Comparison of ENCODE assay signal across 37 cellular contexts in the genomic region with DNA sequence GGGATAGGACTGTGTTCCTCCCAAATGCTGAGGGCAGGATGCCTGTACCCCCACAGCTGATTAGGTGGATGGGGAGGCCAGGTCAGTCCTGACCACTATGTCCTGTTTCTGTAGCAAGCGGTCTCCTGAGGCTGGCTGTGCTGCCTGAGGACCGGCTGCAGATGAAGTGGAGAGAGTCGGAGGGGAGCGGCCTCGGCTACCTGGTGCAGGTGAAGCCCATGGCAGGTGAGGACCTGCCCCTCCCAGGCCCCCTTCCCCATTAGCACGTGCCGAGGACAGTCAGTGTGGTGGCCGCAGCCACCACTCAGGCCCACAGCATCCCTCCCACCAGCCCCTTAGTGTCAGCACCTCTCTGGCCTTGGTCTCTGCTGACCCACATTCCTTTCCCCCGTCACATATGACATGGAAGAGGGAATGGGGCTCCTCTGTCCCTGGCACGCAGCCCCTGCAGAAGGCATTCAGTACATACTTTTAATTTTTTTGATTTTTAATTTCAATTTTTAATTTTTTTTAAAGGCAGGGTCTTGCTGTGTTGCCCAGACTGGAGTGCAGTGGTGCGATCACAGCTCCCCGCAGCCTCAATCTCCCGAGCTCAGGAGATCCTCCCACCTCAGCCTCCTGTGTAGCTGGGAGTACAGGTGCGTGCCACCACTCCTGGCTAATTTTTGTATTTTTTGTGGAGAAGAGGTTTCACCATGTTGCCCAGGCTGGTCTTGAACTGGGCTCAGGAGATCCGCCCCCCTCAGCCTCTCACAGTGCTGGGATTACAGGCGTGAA. TPM values are rescaled to one million over a fixed set of nuclear protein-coding genes. Genes with fewer than 3 reads are reported as not detected.
"Had no signal": no experiment of that assay in that cellular context is flagged by ENCODE, and none has a peak within 500 bp of the region (broad histone marks: within the 10 kb centered on the region; RNA-seq: fewer than 3 reads in every experiment).

No MANE protein-coding gene starts in this region.

- H3K9me3 ChIP-seq: neutrophil, pancreas, thyroid gland, uterus had no signal

- H3K4me3 ChIP-seq: coronary artery, esophagus squamous epithelium, heart right ventricle, left lung, pancreas, sigmoid colon, stomach, thyroid gland, uterus had no signal

- H3K4me3 Mint-ChIP-seq: effector memory CD8-positive, alpha-beta T cell; naive thymus-derived CD4-positive, alpha-beta T cell; nephron progenitor cell; stimulated activated effector memory CD8-positive, alpha-beta T cell treated with anti-CD3 and anti-CD28 coated beads, Interleukin-12 subunit alpha, Interleukin-12 subunit beta, amount 100 ng/mL, for 72 hours; type B pancreatic cell had no signal

- H3K27me3 ChIP-seq: thyroid gland had no signal

- FAIRE-seq: endometrium, islet of Langerhans, pancreas had no signal

- DNase-seq: effector memory CD8-positive, alpha-beta T cell; erythroblast; esophagus squamous epithelium; foreskin melanocyte; glutamatergic neuron; heart right ventricle; hippocampal formation; left cardiac atrium; mesendoderm; midbrain; naive thymus-derived CD4-positive, alpha-beta T cell; nephron progenitor cell; retina; sigmoid colon; stimulated activated CD4-positive, alpha-beta T cell treated with anti-CD3 and anti-CD28 coated beads, Interleukin-2, amount 100 ng/mL, for 24 hours; stimulated activated CD4-positive, alpha-beta T cell treated with anti-CD3 and anti-CD28 coated beads, Interleukin-4, amount 100 ng/mL, for 24 hours; stimulated activated naive CD4-positive, alpha-beta T cell treated with Interleukin-2 at 50 U/mL for 16 hours; stomach; thyroid gland; uterus had no signal

- ATAC-seq: effector memory CD8-positive, alpha-beta T cell; heart right ventricle; left cardiac atrium; left lung; naive thymus-derived CD4-positive, alpha-beta T cell; pancreas; stimulated activated effector memory CD8-positive, alpha-beta T cell treated with anti-CD3 and anti-CD28 coated beads, Interleukin-12 subunit alpha, Interleukin-12 subunit beta, amount 100 ng/mL, for 72 hours had no signal

- H3K27ac Mint-ChIP-seq: effector memory CD8-positive, alpha-beta T cell; naive thymus-derived CD4-positive, alpha-beta T cell; nephron progenitor cell; stimulated activated effector memory CD8-positive, alpha-beta T cell treated with anti-CD3 and anti-CD28 coated beads, Interleukin-12 subunit alpha, Interleukin-12 subunit beta, amount 100 ng/mL, for 72 hours; type B pancreatic cell had no signal

- H3K9me3 Mint-ChIP-seq: type B pancreatic cell had no signal

- H3K36me3 ChIP-seq: esophagus squamous epithelium, heart right ventricle, left lung, neutrophil, pancreas, sigmoid colon, stomach, thyroid gland, uterus had no signal

- H3K36me3 Mint-ChIP-seq: stimulated activated effector memory CD8-positive, alpha-beta T cell treated with anti-CD3 and anti-CD28 coated beads, Interleukin-12 subunit alpha, Interleukin-12 subunit beta, amount 100 ng/mL, for 72 hours; type B pancreatic cell had no signal

- H3K27ac ChIP-seq: coronary artery, esophagus squamous epithelium, heart right ventricle, left lung, neutrophil, pancreas, sigmoid colon, stomach, thyroid gland, uterus had no signal

- H3K4me1 ChIP-seq: esophagus squamous epithelium, heart right ventricle, left lung, pancreas, sigmoid colon, stomach, thyroid gland, uterus had no signal

RNA-seq across cellular contexts. Expression of a gene that starts 5.0 kb away (rescaled TPM):
- total RNA-seq: dermis microvascular lymphatic vessel endothelial cell, esophagus squamous epithelium, kidney epithelial cell, left cardiac atrium, left lung, lower leg skin, omental fat pad, pancreas, pulmonary artery endothelial cell, sigmoid colon, subcutaneous adipose tissue had no signal

RNA-seq across cellular contexts. Expression of a gene that starts 43.7 kb away (rescaled TPM):
- total RNA-seq: dermis microvascular lymphatic vessel endothelial cell; esophagus squamous epithelium; heart right ventricle; left cardiac atrium; lung microvascular endothelial cell; mucosa of gallbladder; naive thymus-derived CD4-positive, alpha-beta T cell; omental fat pad; pancreas; posterior vena cava; pulmonary artery endothelial cell; subcutaneous adipose tissue had no signal
